8 cellular contexts compared by ENCODE assay signal in genomic region chr6:71478834-71479541, GRCh38.
DNase-seq lines count a peak whose midpoint lies in the region; ATAC-seq, FAIRE-seq and TF ChIP-seq lines count a peak whose summit lies in the region.

No MANE protein-coding gene starts in this region.

- no peak for TF ChIP-seq CTCF in mammary epithelial cell (conservative IDR thresholded peaks at IDR 0.05 in 1 of 2, IDR thresholded peaks at IDR 0.05 in 1 of 2; ENCODE audit: extremely low read depth in 1 of 2, insufficient read depth in 1 of 2, low read depth in 1 of 2, low read length in 2 of 2)
- no peak for TF ChIP-seq CTCF in keratinocyte (optimal IDR thresholded peaks at IDR 0.05 in 1 of 3, IDR thresholded peaks at IDR 0.05 in 1 of 3, conservative IDR thresholded peaks at IDR 0.05 in 1 of 3; ENCODE audit: extremely low read depth in 1 of 3, insufficient read depth in 2 of 3, low read length in 3 of 3)
- TF ChIP-seq CTCF in thoracic aorta (IDR thresholded peaks at IDR 0.05) = no peak
- no peak for TF ChIP-seq CTCF in nephron progenitor cell (IDR thresholded peaks at IDR 0.05)

- TSS peak; percentile 94 for BruUV-seq in mammary epithelial cell (replicated peaks; lab: Mats Ljungman, UMichigan)

- peak; percentile 38 for ATAC-seq in thoracic aorta (ENCODE audit: insufficient number of reproducible peaks, low FRiP score, low read depth)
- no peak for ATAC-seq in stimulated activated naive B cell treated with anti-CD40 and anti-IgM and Interleukin-4, amounts not matched to agents 10 μg/mL and 1 μg/mL and 100 μg/mL, for 72 hours (replicated peaks)
- ATAC-seq in GM21825 (IDR thresholded peaks at IDR 0.05; ENCODE audit: unreplicated experiment) = no peak

- no peaks in the 10 kb centered on the region for H3K9me3 Mint-ChIP-seq in stimulated activated naive B cell treated with anti-CD40 and anti-IgM and Interleukin-4, amounts not matched to agents 10 μg/mL and 1 μg/mL and 100 μg/mL, for 72 hours
- no peaks in the 10 kb centered on the region for H3K9me3 Mint-ChIP-seq in nephron progenitor cell
- no peaks in the 10 kb centered on the region for H3K9me3 Mint-ChIP-seq in activated naive CD4-positive, alpha-beta T cell treated with anti-CD3 and anti-CD28 coated beads for 36 hours

- 24% methylated on average over 2 of the region's 2 CpGs for WGBS in mammary epithelial cell (ENCODE audit: low coverage, missing lambda C conversion rate)

- no peak overlapping the region for H3K4me3 Mint-ChIP-seq in stimulated activated naive B cell treated with anti-CD40 and anti-IgM and Interleukin-4, amounts not matched to agents 10 μg/mL and 1 μg/mL and 100 μg/mL, for 72 hours
- H3K4me3 Mint-ChIP-seq in nephron progenitor cell = no peak overlapping the region
- H3K4me3 Mint-ChIP-seq in activated naive CD4-positive, alpha-beta T cell treated with anti-CD3 and anti-CD28 coated beads for 36 hours = no peak overlapping the region

- H3K9ac ChIP-seq in mammary epithelial cell (ENCODE audit: insufficient read depth, low read length) (peak overlapping the region; percentile 12), keratinocyte (ENCODE audit: control insufficient read depth, extremely low read depth, insufficient read depth, low read length) (no peak overlapping the region)

- intact Hi-C loops in mammary epithelial cell (cut with micrococcal nuclease) = loop anchor here (1.0 kb wide), 1 partner anchor 59 kb away; no protein-coding TSS in a partner anchor
- intact Hi-C loops in activated naive CD4-positive, alpha-beta T cell treated with anti-CD3 and anti-CD28 coated beads for 36 hours (cut with micrococcal nuclease) = no loop called here

- H3K4me1 ChIP-seq in mammary epithelial cell (ENCODE audit: insufficient read depth, low read length) = peaks cover 38% of the 10 kb centered on the region
- H3K4me1 ChIP-seq in keratinocyte (ENCODE audit: control insufficient read depth, extremely low read depth, insufficient read depth, low read length) = peaks cover 40% of the 10 kb centered on the region
- peaks cover 6 to 29% of the 10 kb centered on the region in 2 donors for H3K4me1 ChIP-seq in thoracic aorta (ENCODE audit: control insufficient read depth in 1 of 2, low read depth in 2 of 2)

- no peaks in the 10 kb centered on the region for H3K9me1 ChIP-seq in keratinocyte (ENCODE audit: control insufficient read depth, extremely low read depth, insufficient read depth, low read length)

- in situ Hi-C loops in mammary epithelial cell (cut with MboI; ENCODE audit: low sequenced_read_pairs in 2 of 2) = no loop called here

- H3K27ac Mint-ChIP-seq in stimulated activated naive B cell treated with anti-CD40 and anti-IgM and Interleukin-4, amounts not matched to agents 10 μg/mL and 1 μg/mL and 100 μg/mL, for 72 hours = no peak overlapping the region
- H3K27ac Mint-ChIP-seq in nephron progenitor cell = no peak overlapping the region
- H3K27ac Mint-ChIP-seq in activated naive CD4-positive, alpha-beta T cell treated with anti-CD3 and anti-CD28 coated beads for 36 hours = no peak overlapping the region

- peaks cover 3 to 4% of the 10 kb centered on the region in 2 donors for H3K4me1 Mint-ChIP-seq in stimulated activated naive B cell treated with anti-CD40 and anti-IgM and Interleukin-4, amounts not matched to agents 10 μg/mL and 1 μg/mL and 100 μg/mL, for 72 hours
- H3K4me1 Mint-ChIP-seq in nephron progenitor cell = peaks cover 9% of the 10 kb centered on the region
- H3K4me1 Mint-ChIP-seq in activated naive CD4-positive, alpha-beta T cell treated with anti-CD3 and anti-CD28 coated beads for 36 hours (ENCODE audit: low read depth) = no peaks in the 10 kb centered on the region

- no peaks in the 10 kb centered on the region for H3K9me3 ChIP-seq in mammary epithelial cell (replicated peaks; ENCODE audit: insufficient read depth, low read length)
- H3K9me3 ChIP-seq in keratinocyte (ENCODE audit: control insufficient read depth, low read depth, low read length) = no peaks in the 10 kb centered on the region
- no peaks in the 10 kb centered on the region for H3K9me3 ChIP-seq in thoracic aorta

- no peaks in the 10 kb centered on the region for H3K27me3 Mint-ChIP-seq in stimulated activated naive B cell treated with anti-CD40 and anti-IgM and Interleukin-4, amounts not matched to agents 10 μg/mL and 1 μg/mL and 100 μg/mL, for 72 hours
- H3K27me3 Mint-ChIP-seq in nephron progenitor cell (ENCODE audit: low read depth, poor library complexity) = no peaks in the 10 kb centered on the region
- peaks cover 6% of the 10 kb centered on the region for H3K27me3 Mint-ChIP-seq in activated naive CD4-positive, alpha-beta T cell treated with anti-CD3 and anti-CD28 coated beads for 36 hours (ENCODE audit: low read depth)

- H3K4me3 ChIP-seq in mammary epithelial cell (replicated peaks in 1 of 3; ENCODE audit: insufficient read depth in 1 of 3, low read depth in 2 of 3, low read length in 3 of 3) (no peak overlapping the region), keratinocyte (ENCODE audit: control insufficient read depth in 2 of 3, extremely low read depth in 1 of 3, insufficient read depth in 2 of 3, low read depth in 1 of 3, low read length in 3 of 3) (peak overlapping the region in 2 of 3 experiments; percentile 8 to 13), thoracic aorta (no peak overlapping the region)

- peak; percentile 85 for DNase-seq in mammary epithelial cell
- DNase-seq in keratinocyte (ENCODE audit: low read depth, low spot score) = no peak
- DNase-seq in thoracic aorta (ENCODE audit: low spot score) = no peak
- DNase-seq in stimulated activated naive B cell treated with anti-CD40 and anti-IgM and Interleukin-4, amounts not matched to agents 10 μg/mL and 1 μg/mL and 100 μg/mL, for 72 hours = no peak
- no peak for DNase-seq in nephron progenitor cell
- no peak for DNase-seq in activated naive CD4-positive, alpha-beta T cell treated with anti-CD3 and anti-CD28 coated beads for 36 hours

- TF ChIP-seq RAD21 in Ishikawa (IDR thresholded peaks at IDR 0.05; ENCODE audit: low read depth) = no peak

- CTCF ChIA-PET in mammary epithelial cell (lab: Charles Lee; ENCODE audit: low non-redundant PET) = no interaction called here
- CTCF ChIA-PET in activated naive CD4-positive, alpha-beta T cell treated with anti-CD3 and anti-CD28 coated beads for 36 hours (lab: Charles Lee) = no interaction called here

- H3K79me2 ChIP-seq in mammary epithelial cell (ENCODE audit: insufficient read depth, low read length) (no peaks in the 10 kb centered on the region), keratinocyte (ENCODE audit: control insufficient read depth, insufficient read depth, low read length) (no peaks in the 10 kb centered on the region)

- H2AFZ ChIP-seq in mammary epithelial cell (ENCODE audit: low read depth, low read length) = peak overlapping the region; percentile 40
- no peak overlapping the region for H2AFZ ChIP-seq in keratinocyte (ENCODE audit: control insufficient read depth, low read length)

- FAIRE-seq in keratinocyte (lab: Jason Lieb, UNC) = peak; percentile 90

- H3K4me2 ChIP-seq in mammary epithelial cell (ENCODE audit: insufficient read depth, low read depth, low read length) (peak overlapping the region; percentile 73), keratinocyte (ENCODE audit: control insufficient read depth, extremely low read depth, insufficient read depth, low read depth, low read length) (peak overlapping the region; percentile 76)

- H3K27ac ChIP-seq in mammary epithelial cell (ENCODE audit: insufficient read depth, low read depth, low read length) = peak overlapping the region; percentile 87
- peak overlapping the region; percentile 53 for H3K27ac ChIP-seq in keratinocyte (ENCODE audit: control insufficient read depth, insufficient read depth, low read length)
- H3K27ac ChIP-seq in thoracic aorta = peak overlapping the region; percentile 67 to 72

- peak; percentile 97 for TF ChIP-seq EP300 in Ishikawa (IDR thresholded peaks at IDR 0.05; ENCODE audit: borderline replicate concordance)

- dilution Hi-C loops in mammary epithelial cell (cut with HindIII; ENCODE audit: low sequenced_read_pairs) (loop anchor here (5.0 kb wide), 1 partner anchor 72 kb away; no protein-coding TSS in a partner anchor), keratinocyte (cut with MboI; ENCODE audit: extremely low pct_ligation_motif_present, low sequenced_read_pairs) (no loop called here)

- H3K27me3 ChIP-seq in mammary epithelial cell (ENCODE audit: insufficient read depth, low read length) (no peaks in the 10 kb centered on the region), keratinocyte (ENCODE audit: control insufficient read depth, extremely low read depth, insufficient read depth, low read length) (no peaks in the 10 kb centered on the region), thoracic aorta (replicated peaks; ENCODE audit: insufficient read depth) (no peaks in the 10 kb centered on the region)

- no peaks in the 10 kb centered on the region for H4K20me1 ChIP-seq in mammary epithelial cell (ENCODE audit: insufficient read depth, low read length)
- no peaks in the 10 kb centered on the region for H4K20me1 ChIP-seq in keratinocyte (ENCODE audit: control insufficient read depth, extremely low read depth, insufficient read depth, low read length)

- H3K36me3 ChIP-seq in mammary epithelial cell (ENCODE audit: insufficient read depth, low read length) = no peaks in the 10 kb centered on the region
- no peaks in the 10 kb centered on the region for H3K36me3 ChIP-seq in keratinocyte (ENCODE audit: control insufficient read depth in 2 of 2, extremely low read depth in 1 of 2, insufficient read depth in 2 of 2, low read length in 2 of 2)
- no peaks in the 10 kb centered on the region for H3K36me3 ChIP-seq in thoracic aorta

- H3K36me3 Mint-ChIP-seq in stimulated activated naive B cell treated with anti-CD40 and anti-IgM and Interleukin-4, amounts not matched to agents 10 μg/mL and 1 μg/mL and 100 μg/mL, for 72 hours = no peaks in the 10 kb centered on the region
- no peaks in the 10 kb centered on the region for H3K36me3 Mint-ChIP-seq in nephron progenitor cell (ENCODE audit: low read depth)
- no peaks in the 10 kb centered on the region for H3K36me3 Mint-ChIP-seq in activated naive CD4-positive, alpha-beta T cell treated with anti-CD3 and anti-CD28 coated beads for 36 hours (ENCODE audit: low read depth)

TF ChIP-seq in Ishikawa, 13 proteins besides CTCF, POLR2A, EP300 and RAD21 (continues in another document):
- TF ChIP-seq NFIC (IDR thresholded peaks at IDR 0.05) (peak; percentile 86), TAF1 (IDR thresholded peaks at IDR 0.05; ENCODE audit: low read depth) (no peak), EGR1 (IDR thresholded peaks at IDR 0.05) (no peak), CREB1 (IDR thresholded peaks at IDR 0.05; ENCODE audit: low read depth) (no peak)

Comparison
In these comparisons a context has a peak if more than half of its experiments do, and no peak if none do; other contexts are left out.
1. H3K4me3 ChIP-seq: peak in keratinocyte (2 of 3); none in mammary epithelial cell (0 of 3) and thoracic aorta (single experiment).
2. Peak in every context shown above with its lines, with median percentiles within 50 percentile points of each other: H3K27ac ChIP-seq.